Comparison of ENCODE assay signal across 9 cellular contexts in genomic region chr7:75880242-75880641, GRCh38. TPM values are rescaled to one million over a fixed set of nuclear protein-coding genes. Genes with fewer than 3 reads are reported as not detected.
DNase-seq lines count a peak whose midpoint lies in the region; ATAC-seq and TF ChIP-seq lines count a peak whose summit lies in the region.
"Had no signal": no experiment of that assay in that cellular context is flagged by ENCODE, and none has a peak within 500 bp of the region (broad histone marks: within the 10 kb centered on the region; RNA-seq: fewer than 3 reads in every experiment).

No MANE protein-coding gene starts in this region.

- intact Hi-C loops in activated CD4-positive, alpha-beta T cell treated with anti-CD3 and anti-CD28 coated beads, Interleukin-2, amount 10 ng/mL, durations not matched to agents 24 days and 14 days (cut with micrococcal nuclease), result loop anchor here (5.0 kb wide), 1 partner anchor 167 kb away; the partner anchor contains the start of genes MDH2 and STYXL1

- H3K9me3 Mint-ChIP-seq in activated CD4-positive, alpha-beta T cell treated with anti-CD3 and anti-CD28 coated beads, Interleukin-2, amount 10 ng/mL, durations not matched to agents 24 days and 14 days, result no peaks in the 10 kb centered on the region
- H3K9me3 Mint-ChIP-seq in stimulated activated memory B cell treated with anti-CD40 and anti-IgM and Interleukin-4, amounts not matched to agents 10 μg/mL and 1 μg/mL and 100 μg/mL, for 72 hours, result no peaks in the 10 kb centered on the region

- peak overlapping the region; percentile 100 for H3K4me3 Mint-ChIP-seq in activated CD4-positive, alpha-beta T cell treated with anti-CD3 and anti-CD28 coated beads, Interleukin-2, amount 10 ng/mL, durations not matched to agents 24 days and 14 days
- H3K4me3 Mint-ChIP-seq in stimulated activated memory B cell treated with anti-CD40 and anti-IgM and Interleukin-4, amounts not matched to agents 10 μg/mL and 1 μg/mL and 100 μg/mL, for 72 hours, result peak overlapping the region; percentile 97

- TF ChIP-seq CTCF in WI38 (IDR thresholded peaks at IDR 0.05; ENCODE audit: low read depth, low read length) (no peak), foreskin fibroblast (IDR thresholded peaks at IDR 0.05; ENCODE audit: low read depth, low read length) (no peak)

- no peak for ATAC-seq in stimulated activated memory B cell treated with anti-CD40 and anti-IgM and Interleukin-4, amounts not matched to agents 10 μg/mL and 1 μg/mL and 100 μg/mL, for 72 hours
- no peak for ATAC-seq in HG03354 (IDR thresholded peaks at IDR 0.05; ENCODE audit: poor library complexity, severe bottlenecking, unreplicated experiment)

- peaks cover 45% of the 10 kb centered on the region for H3K36me3 Mint-ChIP-seq in activated CD4-positive, alpha-beta T cell treated with anti-CD3 and anti-CD28 coated beads, Interleukin-2, amount 10 ng/mL, durations not matched to agents 24 days and 14 days (ENCODE audit: low read depth)
- peaks cover 20% of the 10 kb centered on the region for H3K36me3 Mint-ChIP-seq in stimulated activated memory B cell treated with anti-CD40 and anti-IgM and Interleukin-4, amounts not matched to agents 10 μg/mL and 1 μg/mL and 100 μg/mL, for 72 hours

- H3K4me3 ChIP-seq in WI38 (ENCODE audit: low read depth, low read length), result peak overlapping the region; percentile 97
- peak overlapping the region; percentile 89 to 99 for H3K4me3 ChIP-seq in foreskin fibroblast (ENCODE audit: low read depth in 1 of 2, low read length in 2 of 2)

- H3K4me1 Mint-ChIP-seq in activated CD4-positive, alpha-beta T cell treated with anti-CD3 and anti-CD28 coated beads, Interleukin-2, amount 10 ng/mL, durations not matched to agents 24 days and 14 days, result peaks cover 32% of the 10 kb centered on the region
- H3K4me1 Mint-ChIP-seq in stimulated activated memory B cell treated with anti-CD40 and anti-IgM and Interleukin-4, amounts not matched to agents 10 μg/mL and 1 μg/mL and 100 μg/mL, for 72 hours, result peaks cover 40% of the 10 kb centered on the region

- peak overlapping the region; percentile 93 for H3K27ac Mint-ChIP-seq in activated CD4-positive, alpha-beta T cell treated with anti-CD3 and anti-CD28 coated beads, Interleukin-2, amount 10 ng/mL, durations not matched to agents 24 days and 14 days
- no peak overlapping the region for H3K27ac Mint-ChIP-seq in stimulated activated memory B cell treated with anti-CD40 and anti-IgM and Interleukin-4, amounts not matched to agents 10 μg/mL and 1 μg/mL and 100 μg/mL, for 72 hours

- H3K27me3 Mint-ChIP-seq in activated CD4-positive, alpha-beta T cell treated with anti-CD3 and anti-CD28 coated beads, Interleukin-2, amount 10 ng/mL, durations not matched to agents 24 days and 14 days, result no peaks in the 10 kb centered on the region
- no peaks in the 10 kb centered on the region for H3K27me3 Mint-ChIP-seq in stimulated activated memory B cell treated with anti-CD40 and anti-IgM and Interleukin-4, amounts not matched to agents 10 μg/mL and 1 μg/mL and 100 μg/mL, for 72 hours

- peak; percentile 64 for DNase-seq in activated CD4-positive, alpha-beta T cell treated with anti-CD3 and anti-CD28 coated beads, Interleukin-2, amount 10 ng/mL, durations not matched to agents 24 days and 14 days
- no peak for DNase-seq in activated CD4-positive, alpha-beta T cell treated with anti-CD3 and anti-CD28 coated beads for 48 hours
- DNase-seq in foreskin fibroblast, result no peak
- DNase-seq in iPS-NIHi11 (ENCODE audit: low spot score), result no peak
- no peak for DNase-seq in stimulated activated CD4-positive, alpha-beta T cell treated with anti-CD3 and anti-CD28 coated beads, Interleukin-1b, Interleukin-23, amount 100 ng/mL, for 48 hours
- DNase-seq: activated naive CD4-positive, alpha-beta T cell had no signal

RNA-seq across cellular contexts. Expression of gene RHBDD2, which starts 1.4 kb away (rescaled TPM):
- 48.4 and 49.2 TPM in 2 replicates for total RNA-seq in activated CD4-positive, alpha-beta T cell treated with anti-CD3 and anti-CD28 coated beads, Interleukin-2, amount 10 ng/mL, durations not matched to agents 24 days and 14 days

RNA-seq across cellular contexts. Expression of gene POR, which starts 34.7 kb away (rescaled TPM):
- total RNA-seq in activated CD4-positive, alpha-beta T cell treated with anti-CD3 and anti-CD28 coated beads, Interleukin-2, amount 10 ng/mL, durations not matched to agents 24 days and 14 days, result 69.4 and 75.0 TPM in 2 replicates
